Comparison of ENCODE assay signal across 8 cellular contexts in genomic region chr1:203607169-203607873, GRCh38. TPM values are rescaled to one million over a fixed set of nuclear protein-coding genes. Genes with fewer than 3 reads are reported as not detected.
DNase-seq lines count a peak whose midpoint lies in the region; ATAC-seq and TF ChIP-seq lines count a peak whose summit lies in the region.

No MANE protein-coding gene starts in this region.

- H3K27me3 Mint-ChIP-seq in activated T-helper 1 cell treated with anti-CD3 and anti-CD28 coated beads, Interleukin-12 subunit alpha, Interleukin-12 subunit beta, Interleukin-2, Interleukin-4 antibody, amounts not matched to agents 30 ng/mL and 10 ng/mL and 1 ng/mL, durations not matched to agents 14 hours and 24 hours and 36 hours (ENCODE audit: insufficient read depth) = no peaks in the 10 kb centered on the region

- intact Hi-C loops in activated T-helper 1 cell treated with anti-CD3 and anti-CD28 coated beads, Interleukin-12 subunit alpha, Interleukin-12 subunit beta, Interleukin-2, Interleukin-4 antibody, amounts not matched to agents 30 ng/mL and 10 ng/mL and 1 ng/mL, durations not matched to agents 14 hours and 24 hours and 36 hours (cut with micrococcal nuclease) = loop anchor here (1.0 to 5.0 kb wide), 7 partner anchors 14 to 190 kb away; partner anchors contain the start of genes ATP2B4, LAX1, ZBED6 and ZC3H11A
- intact Hi-C loops in heart right ventricle (cut with DNase I) = loop anchor here in 1 of 10 donors (5.0 kb wide), 1 partner anchor 100 kb away; no protein-coding TSS in a partner anchor

- H3K36me3 ChIP-seq in DND-41 (ENCODE audit: insufficient read depth, low read length) (no peaks in the 10 kb centered on the region), Peyer's patch (no peaks in the 10 kb centered on the region), heart right ventricle (no peaks in the 10 kb centered on the region)

- no peaks in the 10 kb centered on the region for H3K9me3 ChIP-seq in DND-41 (ENCODE audit: insufficient read depth, low read length, severe bottlenecking)
- H3K9me3 ChIP-seq in Peyer's patch = no peaks in the 10 kb centered on the region
- no peaks in the 10 kb centered on the region for H3K9me3 ChIP-seq in heart right ventricle

- no peaks in the 10 kb centered on the region for H4K20me1 ChIP-seq in DND-41 (ENCODE audit: insufficient read depth, low read length)

- H3K36me3 Mint-ChIP-seq in activated T-helper 1 cell treated with anti-CD3 and anti-CD28 coated beads, Interleukin-12 subunit alpha, Interleukin-12 subunit beta, Interleukin-2, Interleukin-4 antibody, amounts not matched to agents 30 ng/mL and 10 ng/mL and 1 ng/mL, durations not matched to agents 14 hours and 24 hours and 36 hours (ENCODE audit: low read depth) = peaks cover 1% of the 10 kb centered on the region

- peak overlapping the region; percentile 99 for H3K27ac Mint-ChIP-seq in activated T-helper 1 cell treated with anti-CD3 and anti-CD28 coated beads, Interleukin-12 subunit alpha, Interleukin-12 subunit beta, Interleukin-2, Interleukin-4 antibody, amounts not matched to agents 30 ng/mL and 10 ng/mL and 1 ng/mL, durations not matched to agents 14 hours and 24 hours and 36 hours

- H3K4me3 ChIP-seq in DND-41 (ENCODE audit: low read depth in 1 of 2, low read length in 2 of 2) (no peak overlapping the region), Peyer's patch (no peak overlapping the region), heart right ventricle (no peak overlapping the region)

- H3K9ac ChIP-seq in DND-41 (ENCODE audit: low read depth, low read length) = peak overlapping the region; percentile 39

- peaks cover 40% of the 10 kb centered on the region for H3K4me1 ChIP-seq in DND-41 (ENCODE audit: insufficient read depth, low read length)
- peaks cover 0 to 11% (median 0%) of the 10 kb centered on the region in 4 donors for H3K4me1 ChIP-seq in Peyer's patch
- H3K4me1 ChIP-seq in heart right ventricle = peaks cover 6 to 26% (median 15%) of the 10 kb centered on the region in 9 donors

- H3K79me2 ChIP-seq in DND-41 (ENCODE audit: insufficient read depth, low read length) = no peaks in the 10 kb centered on the region

- ATAC-seq in DND-41 (ENCODE audit: insufficient read depth, low read depth) (peak; percentile 96), heart right ventricle (peak in 6 of 8 donors; percentile 36 to 73 (median 66))

- TF ChIP-seq CTCF in DND-41 (IDR thresholded peaks at IDR 0.05; ENCODE audit: borderline replicate concordance, extremely low read depth, low read length, poor library complexity, severe bottlenecking) = no peak
- no peak for TF ChIP-seq CTCF in Peyer's patch (IDR thresholded peaks at IDR 0.05)
- no peak for TF ChIP-seq CTCF in heart right ventricle (IDR thresholded peaks at IDR 0.05)
- TF ChIP-seq CTCF in GM10266 (IDR thresholded peaks at IDR 0.05; ENCODE audit: control insufficient read depth, insufficient read depth, low read depth, missing control alignments) = no peak

- peaks cover 52% of the 10 kb centered on the region for H3K4me1 Mint-ChIP-seq in activated T-helper 1 cell treated with anti-CD3 and anti-CD28 coated beads, Interleukin-12 subunit alpha, Interleukin-12 subunit beta, Interleukin-2, Interleukin-4 antibody, amounts not matched to agents 30 ng/mL and 10 ng/mL and 1 ng/mL, durations not matched to agents 14 hours and 24 hours and 36 hours (ENCODE audit: low read depth)

- WGBS in heart right ventricle, 2 donors = 71% methylated on average over 8 of the region's 8 CpGs

- H3K4me2 ChIP-seq in DND-41 (ENCODE audit: insufficient read depth, low read length) = peak overlapping the region; percentile 23

- peak overlapping the region; percentile 71 for H3K27ac ChIP-seq in DND-41 (ENCODE audit: low read length)
- H3K27ac ChIP-seq in Peyer's patch = peak overlapping the region; percentile 19 to 43 (median 33)
- H3K27ac ChIP-seq in heart right ventricle = peak overlapping the region in 7 of 10 donors; percentile 7 to 78 (median 16)

- no peak overlapping the region for H2AFZ ChIP-seq in DND-41 (ENCODE audit: low read depth, low read length)

- no peaks in the 10 kb centered on the region for H3K27me3 ChIP-seq in DND-41 (ENCODE audit: insufficient read depth, low read length, poor library complexity)
- H3K27me3 ChIP-seq in Peyer's patch = no peaks in the 10 kb centered on the region
- no peaks in the 10 kb centered on the region for H3K27me3 ChIP-seq in heart right ventricle

- peak; percentile 84 for DNase-seq in DND-41
- peak in 2 of 3 donors; percentile 56 to 80 for DNase-seq in Peyer's patch
- DNase-seq in activated T-helper 1 cell treated with anti-CD3 and anti-CD28 coated beads, Interleukin-12 subunit alpha, Interleukin-12 subunit beta, Interleukin-2, Interleukin-4 antibody, amounts not matched to agents 30 ng/mL and 10 ng/mL and 1 ng/mL, durations not matched to agents 14 hours and 24 hours and 36 hours (ENCODE audit: low spot score) = peak; percentile 67
- peak in 1 of 2 donors; percentile 41 for DNase-seq in heart right ventricle
- peak; percentile 44 to 48 for DNase-seq in stimulated activated CD8-positive, alpha-beta memory T cell treated with anti-CD3 and anti-CD28 coated beads, Interleukin-15, amount 100 ng/mL, for 48 hours (ENCODE audit: low read depth in 2 of 2)
- no peak for DNase-seq in midbrain (lab: John Stamatoyannopoulos, UW)
- DNase-seq in NCI-H187 (lab: John Stamatoyannopoulos, UW) = no peak
- DNase-seq in GM10266 (ENCODE audit: extremely low spot score) = no peak

- H3K9me3 Mint-ChIP-seq in activated T-helper 1 cell treated with anti-CD3 and anti-CD28 coated beads, Interleukin-12 subunit alpha, Interleukin-12 subunit beta, Interleukin-2, Interleukin-4 antibody, amounts not matched to agents 30 ng/mL and 10 ng/mL and 1 ng/mL, durations not matched to agents 14 hours and 24 hours and 36 hours = peaks cover 8% of the 10 kb centered on the region

- H3K4me3 Mint-ChIP-seq in activated T-helper 1 cell treated with anti-CD3 and anti-CD28 coated beads, Interleukin-12 subunit alpha, Interleukin-12 subunit beta, Interleukin-2, Interleukin-4 antibody, amounts not matched to agents 30 ng/mL and 10 ng/mL and 1 ng/mL, durations not matched to agents 14 hours and 24 hours and 36 hours = peak overlapping the region; percentile 77

- TF ChIP-seq POLR2A in Peyer's patch (IDR thresholded peaks at IDR 0.05) = no peak

RNA-seq across cellular contexts. Expression of gene ATP2B4, which starts 19.3 kb away (rescaled TPM):
- total RNA-seq in Peyer's patch (10 to 100 TPM; 36.3 to 78.4 (median 59.7) TPM), heart right ventricle (100 to 1,000 TPM in 8 of 10 donors, 10 to 100 TPM in 2; 85.2 to 224 (median 125) TPM)
- 47.4 and 49.8 TPM in 2 replicates for total RNA-seq in activated T-helper 1 cell treated with anti-CD3 and anti-CD28 coated beads, Interleukin-12 subunit alpha, Interleukin-12 subunit beta, Interleukin-2, Interleukin-4 antibody, amounts not matched to agents 30 ng/mL and 10 ng/mL and 1 ng/mL, durations not matched to agents 14 hours and 24 hours and 36 hours
- polyA plus RNA-seq in heart right ventricle = 10 to 100 TPM; 64.2 to 85.6 TPM

Comparison
In these comparisons a context has a peak if more than half of its experiments do, and no peak if none do; other contexts are left out.
1. DNase-seq: peak in DND-41 (single experiment), Peyer's patch (2 of 3), activated T-helper 1 cell treated with anti-CD3 and anti-CD28 coated beads, Interleukin-12 subunit alpha, Interleukin-12 subunit beta, Interleukin-2, Interleukin-4 antibody, amounts not matched to agents 30 ng/mL and 10 ng/mL and 1 ng/mL, durations not matched to agents 14 hours and 24 hours and 36 hours (single experiment) and stimulated activated CD8-positive, alpha-beta memory T cell treated with anti-CD3 and anti-CD28 coated beads, Interleukin-15, amount 100 ng/mL, for 48 hours (2 of 2); none in midbrain (single experiment), NCI-H187 (0 of 2) and GM10266 (single experiment).
2. H3K27ac ChIP-seq: peak in every context shown above with its lines; median percentile 71 in DND-41; 33 in Peyer's patch; 16 in heart right ventricle.